ENCODE assay signal across 12 cellular contexts in genomic region chr2:106137944-106138903, GRCh38. TPM values are rescaled to one million over a fixed set of nuclear protein-coding genes. Genes with fewer than 3 reads are reported as not detected.
A peak's percentile ranks its signal among the peaks of the same experiment; 100 is the strongest.
DNase-seq lines count a peak whose midpoint lies in the region; ATAC-seq and TF ChIP-seq lines count a peak whose summit lies in the region.
"Had no signal": no experiment of that assay in that cellular context is flagged by ENCODE, and none has a peak within 500 bp of the region (broad histone marks: within the 10 kb centered on the region; RNA-seq: fewer than 3 reads in every experiment).

No MANE protein-coding gene starts in this region.

- H3K4me3 Mint-ChIP-seq in CD4-positive, alpha-beta memory T cell, result peak overlapping the region; percentile 75 to 96 (median 86)
- H3K4me3 Mint-ChIP-seq in effector memory CD8-positive, alpha-beta T cell, result peak overlapping the region; percentile 68 to 81
- H3K4me3 Mint-ChIP-seq in neural crest cell, result no peak overlapping the region
- H3K4me3 Mint-ChIP-seq in HFFc6, result no peak overlapping the region

- no peaks in the 10 kb centered on the region for H3K27me3 ChIP-seq in CD4-positive, alpha-beta memory T cell (ENCODE audit: insufficient read depth, low read length)

- H3K4me1 ChIP-seq in CD4-positive, alpha-beta memory T cell (ENCODE audit: insufficient read depth, low read length), result peaks cover 60% of the 10 kb centered on the region
- H3K4me1 ChIP-seq: HAP-1 had no signal

- H3K27ac ChIP-seq in CD4-positive, alpha-beta memory T cell (ENCODE audit: low read depth, low read length), result peak overlapping the region; percentile 64
- H3K27ac ChIP-seq in VCaP, result peak overlapping the region; percentile 54
- H3K27ac ChIP-seq: PC-9 had no signal

- H3K36me3 Mint-ChIP-seq in CD4-positive, alpha-beta memory T cell, result peaks cover 27 to 32% of the 10 kb centered on the region in 2 donors
- peaks cover 8% of the 10 kb centered on the region for H3K36me3 Mint-ChIP-seq in effector memory CD8-positive, alpha-beta T cell (ENCODE audit: insufficient read depth)
- H3K36me3 Mint-ChIP-seq in neural crest cell (ENCODE audit: low read depth) (peaks cover 8% of the 10 kb centered on the region), HFFc6 (ENCODE audit: low read depth) (peaks cover 8% of the 10 kb centered on the region; the same call in 1 of the 2 replicates)

- H3K4me3 ChIP-seq in CD4-positive, alpha-beta memory T cell (ENCODE audit: low read length in 2 of 2), result peak overlapping the region; percentile 34 to 51
- H3K4me3 ChIP-seq: HAP-1, PC-9 had no signal

- no peaks in the 10 kb centered on the region for H3K9me3 ChIP-seq in CD4-positive, alpha-beta memory T cell (ENCODE audit: control insufficient read depth in 1 of 2, low read length in 2 of 2)
- H3K9me3 ChIP-seq: HAP-1 had no signal

- POLR2A ChIA-PET in CD4-positive, alpha-beta memory T cell (lab: Charles Lee; ENCODE audit: partially characterized antibody), result interaction anchor here (0.6 to 13.8 kb wide), 6 partner anchors 10 to 55 kb away, joined by 3 to 308 read pairs (median 4); no protein-coding TSS in a partner anchor

- TF ChIP-seq CTCF in VCaP (conservative IDR thresholded peaks at IDR 0.05), result no peak
- TF ChIP-seq CTCF in neural crest cell (conservative IDR thresholded peaks at IDR 0.05), result no peak
- TF ChIP-seq CTCF in HFFc6 (IDR thresholded peaks at IDR 0.05), result no peak

- H3K27ac Mint-ChIP-seq in CD4-positive, alpha-beta memory T cell, result peak overlapping the region; percentile 95 to 98 (median 95)
- peak overlapping the region; percentile 82 to 84 for H3K27ac Mint-ChIP-seq in effector memory CD8-positive, alpha-beta T cell
- H3K27ac Mint-ChIP-seq in neural crest cell (ENCODE audit: unreplicated experiment), result peak overlapping the region; percentile 85
- H3K27ac Mint-ChIP-seq in HFFc6, result no peak overlapping the region

- DNase-seq in CD4-positive, alpha-beta memory T cell, result peak; percentile 29 to 71 (median 53)
- no peak for DNase-seq in effector memory CD8-positive, alpha-beta T cell
- no peak for DNase-seq in neural crest cell (ENCODE audit: low read depth, low spot score)
- no peak for DNase-seq in NCI-H1694 treated with DMSO at 0.1 percent for 48 hours (lab: John Stamatoyannopoulos, UW)
- DNase-seq in NCI-H146 treated with DMSO at 0.1 percent for 48 hours (lab: John Stamatoyannopoulos, UW; ENCODE audit: unreplicated experiment), result no peak
- no peak for DNase-seq in HFFc6
- DNase-seq: cortex of kidney, NCI-H1694, PC-9 had no signal

- H3K36me3 ChIP-seq in CD4-positive, alpha-beta memory T cell (ENCODE audit: insufficient read depth, low read length), result peaks cover 3% of the 10 kb centered on the region
- H3K36me3 ChIP-seq: HAP-1 had no signal

- peaks cover 40 to 53% (median 46%) of the 10 kb centered on the region in 4 donors for H3K4me1 Mint-ChIP-seq in CD4-positive, alpha-beta memory T cell
- H3K4me1 Mint-ChIP-seq in effector memory CD8-positive, alpha-beta T cell (ENCODE audit: low read depth in 2 of 2), result peaks cover 28 to 45% of the 10 kb centered on the region in 2 donors
- peaks cover 36% of the 10 kb centered on the region for H3K4me1 Mint-ChIP-seq in neural crest cell
- H3K4me1 Mint-ChIP-seq in HFFc6 (ENCODE audit: low read depth), result no peaks in the 10 kb centered on the region

- H3K27me3 Mint-ChIP-seq in CD4-positive, alpha-beta memory T cell, result no peaks in the 10 kb centered on the region
- H3K27me3 Mint-ChIP-seq in effector memory CD8-positive, alpha-beta T cell, result no peaks in the 10 kb centered on the region
- no peaks in the 10 kb centered on the region for H3K27me3 Mint-ChIP-seq in neural crest cell (ENCODE audit: low read depth)
- no peaks in the 10 kb centered on the region; the same call in 1 of the 2 replicates for H3K27me3 Mint-ChIP-seq in HFFc6 (ENCODE audit: insufficient read depth)

- intact Hi-C loops in CD4-positive, alpha-beta memory T cell (cut with micrococcal nuclease), result no loop called here

- ATAC-seq in effector memory CD8-positive, alpha-beta T cell (replicated peaks), result peak; percentile 66
- ATAC-seq in GM18519 (IDR thresholded peaks at IDR 0.05; ENCODE audit: low FRiP score, unreplicated experiment), result no peak

- CTCF ChIA-PET in CD4-positive, alpha-beta memory T cell (lab: Charles Lee; ENCODE audit: partially characterized antibody), result interaction anchor here (0.7 to 5.7 kb wide), 6 partner anchors 10 to 55 kb away, joined by 3 to 56 read pairs (median 4); no protein-coding TSS in a partner anchor

- no peaks in the 10 kb centered on the region for H3K9me3 Mint-ChIP-seq in CD4-positive, alpha-beta memory T cell
- no peaks in the 10 kb centered on the region for H3K9me3 Mint-ChIP-seq in effector memory CD8-positive, alpha-beta T cell
- H3K9me3 Mint-ChIP-seq in neural crest cell, result no peaks in the 10 kb centered on the region
- H3K9me3 Mint-ChIP-seq in HFFc6, result no peaks in the 10 kb centered on the region

RNA-seq across cellular contexts. Expression of gene UXS1, which starts 55.9 kb away (rescaled TPM):
- 100 to 1,000 TPM; 143 to 150 TPM for total RNA-seq in CD4-positive, alpha-beta memory T cell
- 10 to 100 TPM; 87.2 to 91.8 TPM for polyA plus RNA-seq in CD4-positive, alpha-beta memory T cell
- total RNA-seq in neural crest cell, result 50.2 and 55.4 TPM in 2 replicates
- total RNA-seq in HFFc6 (2021; fragmentation: NEBNext Ultra II Directional; extraction: Animal tissue kit (Norgen Biotek cat#: 25700)), result 10 to 100 TPM; 40.0 to 51.9 (median 44.5) TPM

Comparison
In these comparisons a context has a peak if more than half of its experiments do, and no peak if none do; other contexts are left out.
1. DNase-seq: peak in CD4-positive, alpha-beta memory T cell (5 of 5); none in effector memory CD8-positive, alpha-beta T cell (0 of 3), neural crest cell (single experiment), NCI-H1694 treated with DMSO at 0.1 percent for 48 hours (single experiment), NCI-H146 treated with DMSO at 0.1 percent for 48 hours (single experiment) and HFFc6 (single experiment).
2. H3K4me3 Mint-ChIP-seq: peak in CD4-positive, alpha-beta memory T cell (8 of 8) and effector memory CD8-positive, alpha-beta T cell (2 of 2); none in neural crest cell (single experiment) and HFFc6 (single experiment).